In genomic region chr17:45104497-45104896, GRCh38 we compare ENCODE assay signal across 19 cellular contexts. TPM values are rescaled to one million over a fixed set of nuclear protein-coding genes. Genes with fewer than 3 reads are reported as not detected.
DNase-seq lines count a peak whose midpoint lies in the region; ATAC-seq and TF ChIP-seq lines count a peak whose summit lies in the region.
"Had no signal": no experiment of that assay in that cellular context is flagged by ENCODE, and none has a peak within 500 bp of the region (broad histone marks: within the 10 kb centered on the region; RNA-seq: fewer than 3 reads in every experiment).

No MANE protein-coding gene starts in this region.

- ATAC-seq in heart left ventricle (peak in 1 of 4 donors; percentile 8), Right ventricle myocardium inferior (no peak), GM19467 (IDR thresholded peaks at IDR 0.05; ENCODE audit: unreplicated experiment) (no peak)
- ATAC-seq in stimulated activated naive B cell treated with anti-CD40 and anti-IgM and Interleukin-4, amounts not matched to agents 10 μg/mL and 1 μg/mL and 100 μg/mL, for 72 hours (replicated peaks): no peak

- TF ChIP-seq POLR2A in heart left ventricle (IDR thresholded peaks at IDR 0.05): no peak

- H3K9me3 ChIP-seq in heart left ventricle: no peaks in the 10 kb centered on the region
- H3K9me3 ChIP-seq in WERI-Rb-1 (ENCODE audit: severe bottlenecking): no peaks in the 10 kb centered on the region

- 70 to 87% (median 85%) methylated on average over 4 to 6 of the region's 6 CpGs for WGBS in heart left ventricle, 4 donors

- H3K27me3 Mint-ChIP-seq in stimulated activated naive B cell treated with anti-CD40 and anti-IgM and Interleukin-4, amounts not matched to agents 10 μg/mL and 1 μg/mL and 100 μg/mL, for 72 hours: no peaks in the 10 kb centered on the region
- H3K27me3 Mint-ChIP-seq: B cell had no signal

- H3K27me3 ChIP-seq in heart left ventricle: no peaks in the 10 kb centered on the region
- no peaks in the 10 kb centered on the region for H3K27me3 ChIP-seq in WERI-Rb-1 (ENCODE audit: insufficient read depth, low read depth, severe bottlenecking)
- H3K27me3 ChIP-seq in layer of hippocampus (ENCODE audit: control insufficient read depth, insufficient read depth, low read length): no peaks in the 10 kb centered on the region

- peaks cover 0 to 5% of the 10 kb centered on the region in 2 donors for H3K4me1 Mint-ChIP-seq in stimulated activated naive B cell treated with anti-CD40 and anti-IgM and Interleukin-4, amounts not matched to agents 10 μg/mL and 1 μg/mL and 100 μg/mL, for 72 hours
- H3K4me1 Mint-ChIP-seq: B cell had no signal

- H3K4me3 ChIP-seq in heart left ventricle (no peak overlapping the region), WERI-Rb-1 (ENCODE audit: low read depth, low read length) (no peak overlapping the region)

- no peaks in the 10 kb centered on the region for H3K9me3 Mint-ChIP-seq in stimulated activated naive B cell treated with anti-CD40 and anti-IgM and Interleukin-4, amounts not matched to agents 10 μg/mL and 1 μg/mL and 100 μg/mL, for 72 hours

- no peak overlapping the region for H3K4me3 Mint-ChIP-seq in stimulated activated naive B cell treated with anti-CD40 and anti-IgM and Interleukin-4, amounts not matched to agents 10 μg/mL and 1 μg/mL and 100 μg/mL, for 72 hours
- H3K4me3 Mint-ChIP-seq: B cell had no signal

- DNase-seq in heart left ventricle: no peak
- no peak for DNase-seq in Right ventricle myocardium inferior (ENCODE audit: missing footprints)
- DNase-seq in WERI-Rb-1: peak; percentile 52
- no peak for DNase-seq in stimulated activated naive B cell treated with anti-CD40 and anti-IgM and Interleukin-4, amounts not matched to agents 10 μg/mL and 1 μg/mL and 100 μg/mL, for 72 hours
- DNase-seq in UCSD-AML1 (lab: John Stamatoyannopoulos, UW; ENCODE audit: unreplicated experiment): no peak
- DNase-seq in NCI-H1436 treated with DMSO at 0.1 percent for 48 hours (lab: John Stamatoyannopoulos, UW): no peak
- DNase-seq: COR-L47, DMS153, GDM1, KG1, MV-4-11, NCI-H187, NCI-H2227 treated with DMSO at 0.1 percent for 48 hours, NCI-H510A treated with DMSO at 0.1 percent for 48 hours, NCI-H774, SHP77 treated with DMSO at 0.1 percent for 48 hours had no signal

- H3K36me3 Mint-ChIP-seq in stimulated activated naive B cell treated with anti-CD40 and anti-IgM and Interleukin-4, amounts not matched to agents 10 μg/mL and 1 μg/mL and 100 μg/mL, for 72 hours: peaks cover 38 to 55% of the 10 kb centered on the region in 2 donors

- peaks cover 0 to 98% (median 82%) of the 10 kb centered on the region in 9 donors for H3K36me3 ChIP-seq in heart left ventricle
- H3K36me3 ChIP-seq in WERI-Rb-1: peaks cover 89% of the 10 kb centered on the region

- intact Hi-C loops in heart left ventricle (cut with DNase I): loop anchor here in 1 of 10 donors (5.0 kb wide), 1 partner anchor 182 kb away; no protein-coding TSS in a partner anchor
- intact Hi-C loops in Right ventricle myocardium inferior (cut with DNase I): loop anchor here (10.0 kb wide), 1 partner anchor 330 kb away; no protein-coding TSS in a partner anchor

- H3K4me1 ChIP-seq in heart left ventricle: peaks cover 0 to 80% (median 36%) of the 10 kb centered on the region in 12 donors

- no peak for TF ChIP-seq CTCF in heart left ventricle (IDR thresholded peaks at IDR 0.05)
- TF ChIP-seq CTCF in WERI-Rb-1 (IDR thresholded peaks at IDR 0.05; ENCODE audit: low read depth, low read length): no peak

- peak overlapping the region; percentile 63 for H3K27ac Mint-ChIP-seq in stimulated activated naive B cell treated with anti-CD40 and anti-IgM and Interleukin-4, amounts not matched to agents 10 μg/mL and 1 μg/mL and 100 μg/mL, for 72 hours
- H3K27ac Mint-ChIP-seq: B cell had no signal

- H3K27ac ChIP-seq in heart left ventricle (peak overlapping the region in 10 of 12 donors; percentile 53 to 90 (median 84)), WERI-Rb-1 (peak overlapping the region; percentile 40; the same call in 1 of the 2 replicates), layer of hippocampus (ENCODE audit: low read depth, low read length) (peak overlapping the region; percentile 57)

RNA-seq across cellular contexts. Expression of gene PLCD3, which starts 27.8 kb away (rescaled TPM):
- total RNA-seq in heart left ventricle: 100 to 1,000 TPM; 102 to 207 (median 123) TPM
- polyA plus RNA-seq in heart left ventricle: 100 to 1,000 TPM in 1 of 2 donors, 10 to 100 TPM in 1; 92.8 to 105 TPM
- total RNA-seq in Right ventricle myocardium inferior: 200 TPM

RNA-seq across cellular contexts. Expression of gene ACBD4, which starts 31.0 kb away (rescaled TPM):
- total RNA-seq in heart left ventricle (1 to 10 TPM; 4.1 to 9.8 (median 6.3) TPM), Right ventricle myocardium inferior (6.7 TPM)
- polyA plus RNA-seq in heart left ventricle: 1 to 10 TPM; 3.3 to 8.8 TPM

RNA-seq across cellular contexts. Expression of gene NMT1, which starts 43.4 kb away (rescaled TPM):
- total RNA-seq in heart left ventricle (100 to 1,000 TPM in 2 of 9 donors, 10 to 100 TPM in 7; 61.0 to 114 (median 70.8) TPM), Right ventricle myocardium inferior (96.0 TPM)
- polyA plus RNA-seq in heart left ventricle: 10 to 100 TPM; 36.8 to 52.7 TPM

RNA-seq across cellular contexts. Expression of gene HEXIM1, which starts 43.8 kb away (rescaled TPM):
- total RNA-seq in heart left ventricle (10 to 100 TPM; 14.4 to 28.7 (median 22.5) TPM), Right ventricle myocardium inferior (33.1 TPM)
- 10 to 100 TPM; 11.9 to 12.4 TPM for polyA plus RNA-seq in heart left ventricle

RNA-seq across cellular contexts. Expression of gene DCAKD, which starts 53.1 kb away (rescaled TPM):
- total RNA-seq in heart left ventricle: 10 to 100 TPM; 24.7 to 60.9 (median 33.9) TPM
- 10 to 100 TPM; 15.3 to 24.8 TPM for polyA plus RNA-seq in heart left ventricle
- 24.2 TPM for total RNA-seq in Right ventricle myocardium inferior
